In genomic region chr1:117556976-117557375, GRCh38 we compare ENCODE assay signal across 30 cellular contexts.
"Had no signal": no experiment of that assay in that cellular context is flagged by ENCODE, and none has a peak within 500 bp of the region (broad histone marks: within the 10 kb centered on the region; RNA-seq: fewer than 3 reads in every experiment).

No MANE protein-coding gene starts in this region.

- FAIRE-seq: urothelium cell line had no signal

- H3K27me3 ChIP-seq: neural progenitor cell, ovary, spleen, stomach, thyroid gland, tibial nerve, upper lobe of left lung, vagina had no signal

- H3K4me1 Mint-ChIP-seq: nephron, neural progenitor cell had no signal

- DNase-seq: natural killer cell; occipital lobe; ovary; posterior cingulate gyrus; psoas muscle; right cardiac atrium; spleen; stimulated activated CD4-positive, alpha-beta T cell treated with anti-CD3 and anti-CD28 coated beads, Interleukin-12 subunit alpha, Interleukin-12 subunit beta, amount 100 ng/mL, for 4 hours; stimulated activated CD4-positive, alpha-beta T cell treated with anti-CD3 and anti-CD28 coated beads, Interleukin-1b, Interleukin-23, amount 100 ng/mL, for 48 hours; stimulated activated CD4-positive, alpha-beta T cell treated with anti-CD3 and anti-CD28 coated beads, Interleukin-4, amount 100 ng/mL, for 1 hour; stimulated activated CD4-positive, alpha-beta T cell treated with anti-CD3 and anti-CD28 coated beads, Interleukin-4, amount 100 ng/mL, for 4 hours; stimulated activated CD8-positive, alpha-beta memory T cell treated with anti-CD3 and anti-CD28 coated beads, Interleukin-4, amount 100 ng/mL, for 48 hours; stimulated activated naive B cell treated with anti-CD40 and anti-IgM and Interleukin-4, amounts not matched to agents 10 μg/mL and 1 μg/mL and 100 μg/mL, for 72 hours; stimulated activated naive CD4-positive, alpha-beta T cell treated with Interleukin-2 at 50 U/mL for 16 hours; stomach; thyroid gland; trophoblast cell; upper lobe of left lung had no signal

- ATAC-seq: natural killer cell; psoas muscle; right cardiac atrium; sciatic nerve; stimulated activated naive B cell treated with anti-CD40 and anti-IgM and Interleukin-4, amounts not matched to agents 10 μg/mL and 1 μg/mL and 100 μg/mL, for 72 hours had no signal

- H3K27ac Mint-ChIP-seq: nephron; neural progenitor cell; progenitor cell of endocrine pancreas; stimulated activated naive B cell treated with anti-CD40 and anti-IgM and Interleukin-4, amounts not matched to agents 10 μg/mL and 1 μg/mL and 100 μg/mL, for 72 hours; stimulated activated naive CD8-positive, alpha-beta T cell treated with anti-CD3 and anti-CD28 coated beads, Interleukin-15, Interleukin-2, amounts not matched to agents 100 ng/mL and 50 ng/mL, for 24 hours had no signal

- H3K4me3 ChIP-seq: neural progenitor cell, ovary, psoas muscle, skin epidermis, smooth muscle cell, spleen, stomach, thoracic aorta, thyroid gland, tibial nerve, upper lobe of left lung, vagina had no signal

- H3K4me2 ChIP-seq: neural progenitor cell, smooth muscle cell had no signal

- H3K27me3 Mint-ChIP-seq: progenitor cell of endocrine pancreas; stimulated activated naive B cell treated with anti-CD40 and anti-IgM and Interleukin-4, amounts not matched to agents 10 μg/mL and 1 μg/mL and 100 μg/mL, for 72 hours; stimulated activated naive CD8-positive, alpha-beta T cell treated with anti-CD3 and anti-CD28 coated beads, Interleukin-15, Interleukin-2, amounts not matched to agents 100 ng/mL and 50 ng/mL, for 24 hours had no signal

- H3K4me1 ChIP-seq: neural progenitor cell, psoas muscle, spleen, tibial nerve, vagina had no signal

- H3K9me3 Mint-ChIP-seq: natural killer cell had no signal

- H3K9ac ChIP-seq: neural progenitor cell, parathyroid adenoma had no signal

- H3K79me2 ChIP-seq: parathyroid adenoma had no signal

- H3K36me3 ChIP-seq: neural progenitor cell, ovary, spleen, stomach, thoracic aorta, thyroid gland, tibial nerve, upper lobe of left lung, vagina had no signal

- H3K9me3 ChIP-seq: psoas muscle, thoracic aorta, thyroid gland, upper lobe of left lung, vagina had no signal

- H2AFZ ChIP-seq: neural progenitor cell, parathyroid adenoma had no signal

- H3K27ac ChIP-seq: neural progenitor cell, ovary, parathyroid adenoma, psoas muscle, skin epidermis, spleen, stomach, thoracic aorta, thyroid gland, tibial nerve, upper lobe of left lung, vagina had no signal

- H3K36me3 Mint-ChIP-seq: neural progenitor cell had no signal

- H3K4me3 Mint-ChIP-seq: natural killer cell; nephron; neural progenitor cell; stimulated activated naive B cell treated with anti-CD40 and anti-IgM and Interleukin-4, amounts not matched to agents 10 μg/mL and 1 μg/mL and 100 μg/mL, for 72 hours; stimulated activated naive CD8-positive, alpha-beta T cell treated with anti-CD3 and anti-CD28 coated beads, Interleukin-15, Interleukin-2, amounts not matched to agents 100 ng/mL and 50 ng/mL, for 24 hours had no signal
